Comparison of ENCODE assay signal across 10 cellular contexts in genomic region chr3:130839815-130840214, GRCh38. TPM values are rescaled to one million over a fixed set of nuclear protein-coding genes. Genes with fewer than 3 reads are reported as not detected.
DNase-seq lines count a peak whose midpoint lies in the region; ATAC-seq and TF ChIP-seq lines count a peak whose summit lies in the region.
"Had no signal": no experiment of that assay in that cellular context is flagged by ENCODE, and none has a peak within 500 bp of the region (broad histone marks: within the 10 kb centered on the region; RNA-seq: fewer than 3 reads in every experiment).

No MANE protein-coding gene starts in this region.

- intact Hi-C loops in lower lobe of right lung (cut with DNase I) (no loop called here), esophagus squamous epithelium (cut with DNase I) (no loop called here)

- H3K27ac ChIP-seq in caudate nucleus (ENCODE audit: low read depth, low read length) (peak overlapping the region; percentile 16), lower lobe of right lung (no peak overlapping the region), esophagus squamous epithelium (no peak overlapping the region)

- no peak for TF ChIP-seq POLR2A in esophagus squamous epithelium (IDR thresholded peaks at IDR 0.05)

- H3K4me3 ChIP-seq in lower lobe of right lung, result no peak overlapping the region
- no peak overlapping the region for H3K4me3 ChIP-seq in esophagus squamous epithelium
- H3K4me3 ChIP-seq: skin epidermis, upper lobe of left lung had no signal

- WGBS in esophagus squamous epithelium, 2 donors, result 43 to 52% methylated on average over 4 of the region's 4 CpGs

- no peaks in the 10 kb centered on the region for H3K9me3 ChIP-seq in lower lobe of right lung
- H3K9me3 ChIP-seq in esophagus squamous epithelium, result no peaks in the 10 kb centered on the region
- H3K9me3 ChIP-seq: upper lobe of left lung had no signal

- H3K36me3 ChIP-seq in lower lobe of right lung (no peaks in the 10 kb centered on the region), esophagus squamous epithelium (no peaks in the 10 kb centered on the region)
- H3K36me3 ChIP-seq: upper lobe of left lung had no signal

- TF ChIP-seq CTCF in lower lobe of right lung (IDR thresholded peaks at IDR 0.05) (no peak), esophagus squamous epithelium (IDR thresholded peaks at IDR 0.05) (no peak)

- in situ Hi-C loops in KBM-7 (cut with MboI; ENCODE audit: low pct_unique_long_range_greater_than_20kb, low sequenced_read_pairs), result no loop called here

- peak; percentile 84 for ATAC-seq in GM18498 (IDR thresholded peaks at IDR 0.05; ENCODE audit: unreplicated experiment)
- ATAC-seq in GM21786 (IDR thresholded peaks at IDR 0.05; ENCODE audit: unreplicated experiment), result peak; percentile 66
- no peak for ATAC-seq in lower lobe of right lung

- H3K4me1 ChIP-seq in lower lobe of right lung, result peaks cover 16% of the 10 kb centered on the region
- H3K4me1 ChIP-seq in esophagus squamous epithelium, result peaks cover 0 to 21% (median 3%) of the 10 kb centered on the region in 3 donors

- H3K27me3 ChIP-seq in lower lobe of right lung (ENCODE audit: low read depth) (no peaks in the 10 kb centered on the region), esophagus squamous epithelium (no peaks in the 10 kb centered on the region)
- H3K27me3 ChIP-seq: upper lobe of left lung had no signal

- peak; percentile 50 for DNase-seq in KBM-7
- DNase-seq in caudate nucleus (lab: John Stamatoyannopoulos, UW), result no peak
- DNase-seq in NCI-H226, result no peak
- no peak for DNase-seq in cortex of kidney (lab: John Stamatoyannopoulos, UW)
- DNase-seq in lower lobe of right lung, result no peak
- DNase-seq in esophagus squamous epithelium (lab: John Stamatoyannopoulos, UW), result no peak
- DNase-seq: upper lobe of left lung had no signal

RNA-seq across cellular contexts. Expression of gene ATP2C1, which starts 54.1 kb away (rescaled TPM):
- 128 TPM for total RNA-seq in lower lobe of right lung
- total RNA-seq in esophagus squamous epithelium, result 10 to 100 TPM; 27.6 to 44.2 (median 37.7) TPM

Comparison
In these comparisons a context has a peak if more than half of its experiments do, and no peak if none do; other contexts are left out.
1. ATAC-seq: peak in GM18498 (single experiment) and GM21786 (single experiment); none in lower lobe of right lung (0 of 2).